Comparison of ENCODE assay signal across 25 cellular contexts in genomic region chr2:37400041-37400440, GRCh38. TPM values are rescaled to one million over a fixed set of nuclear protein-coding genes. Genes with fewer than 3 reads are reported as not detected.
DNase-seq lines count a peak whose midpoint lies in the region; ATAC-seq, FAIRE-seq and TF ChIP-seq lines count a peak whose summit lies in the region.
"Had no signal": no experiment of that assay in that cellular context is flagged by ENCODE, and none has a peak within 500 bp of the region (broad histone marks: within the 10 kb centered on the region; RNA-seq: fewer than 3 reads in every experiment).

No MANE protein-coding gene starts in this region.

- intact Hi-C loops in uterus (cut with DNase I; ENCODE audit: low total_unique reads) = no loop called here

- no peaks in the 10 kb centered on the region for H3K9me3 ChIP-seq in uterus
- H3K9me3 ChIP-seq: BLaER1, Caco-2 had no signal

- no peak for ATAC-seq in HG03460 (IDR thresholded peaks at IDR 0.05; ENCODE audit: unreplicated experiment)
- ATAC-seq in activated T-cell treated with anti-CD3 and anti-CD28 coated beads, Interleukin-2, amount 50 U/mL, for 72 hours (replicated peaks in 1 of 2) = no peak
- ATAC-seq: CD8-positive, alpha-beta T cell; GM23338; HCT116 had no signal

- FAIRE-seq in A204.1 (lab: Jason Lieb, UNC) = peak; percentile 6
- FAIRE-seq in D721Med (lab: Jason Lieb, UNC) = peak; percentile 16
- FAIRE-seq in RCC 7860 (lab: Jason Lieb, UNC) = peak; percentile 40
- peak; percentile 18 for FAIRE-seq in endometrium (lab: Jason Lieb, UNC)
- FAIRE-seq: GM12891, GM18507 had no signal

- H3K36me3 Mint-ChIP-seq in activated T-cell treated with anti-CD3 and anti-CD28 coated beads, Interleukin-2, amount 50 U/mL, for 72 hours (ENCODE audit: insufficient read depth in 2 of 2) = no peaks in the 10 kb centered on the region
- H3K36me3 Mint-ChIP-seq: CD4-positive, CD25-positive, alpha-beta regulatory T cell; CD8-positive, alpha-beta T cell had no signal

- no peak overlapping the region for H3K27ac ChIP-seq in uterus
- H3K27ac ChIP-seq: BLaER1, C4-2B had no signal

- TF ChIP-seq CTCF in D721Med (IDR thresholded peaks at IDR 0.05; ENCODE audit: insufficient read depth, missing control alignments) (no peak), uterus (IDR thresholded peaks at IDR 0.05) (no peak)

- H3K27ac Mint-ChIP-seq in activated T-cell treated with anti-CD3 and anti-CD28 coated beads, Interleukin-2, amount 50 U/mL, for 72 hours = no peak overlapping the region
- H3K27ac Mint-ChIP-seq: B cell; CD4-positive, CD25-positive, alpha-beta regulatory T cell; CD8-positive, alpha-beta T cell; GM23338; H9 had no signal

- DNase-seq in D721Med (ENCODE audit: insufficient read length, low spot score) (no peak), RCC 7860 (ENCODE audit: low spot score) (no peak), uterus (no peak)
- DNase-seq in activated CD4-positive, alpha-beta T cell treated with anti-CD3 and anti-CD28 coated beads, Interleukin-2, amount 50 U/mL, for 48 hours = no peak
- DNase-seq in activated T-cell treated with anti-CD3 and anti-CD28 coated beads, Interleukin-2, amount 50 U/mL, for 72 hours = no peak
- DNase-seq: 8988T; Caco-2; CD4-positive, CD25-positive, alpha-beta regulatory T cell; CD8-positive, alpha-beta T cell; DMS 273 treated with DMSO at 0.1 percent for 48 hours; DMS79; EL; GF-D8; H9 had no signal

- H3K9me3 Mint-ChIP-seq in activated T-cell treated with anti-CD3 and anti-CD28 coated beads, Interleukin-2, amount 50 U/mL, for 72 hours = no peaks in the 10 kb centered on the region
- H3K9me3 Mint-ChIP-seq: CD4-positive, CD25-positive, alpha-beta regulatory T cell; CD8-positive, alpha-beta T cell; GM23338; H9 had no signal

- no peak for TF ChIP-seq POLR2A in uterus (IDR thresholded peaks at IDR 0.05)

- H3K27me3 ChIP-seq in uterus = no peaks in the 10 kb centered on the region
- H3K27me3 ChIP-seq: BLaER1 had no signal

- no peak overlapping the region for H3K4me3 ChIP-seq in uterus
- H3K4me3 ChIP-seq: BLaER1, GM23338 had no signal

- no peaks in the 10 kb centered on the region for H3K4me1 Mint-ChIP-seq in activated T-cell treated with anti-CD3 and anti-CD28 coated beads, Interleukin-2, amount 50 U/mL, for 72 hours (ENCODE audit: low read depth)
- H3K4me1 Mint-ChIP-seq: CD4-positive, CD25-positive, alpha-beta regulatory T cell had no signal

- H3K36me3 ChIP-seq in uterus = no peaks in the 10 kb centered on the region
- H3K36me3 ChIP-seq: BLaER1 had no signal

- H3K27me3 Mint-ChIP-seq in activated T-cell treated with anti-CD3 and anti-CD28 coated beads, Interleukin-2, amount 50 U/mL, for 72 hours (ENCODE audit: low read depth) = peaks cover 11% of the 10 kb centered on the region
- H3K27me3 Mint-ChIP-seq: B cell had no signal

- H3K4me3 Mint-ChIP-seq in activated T-cell treated with anti-CD3 and anti-CD28 coated beads, Interleukin-2, amount 50 U/mL, for 72 hours = no peak overlapping the region
- H3K4me3 Mint-ChIP-seq: B cell; CD4-positive, CD25-positive, alpha-beta regulatory T cell; CD8-positive, alpha-beta T cell; GM23338; H9 had no signal

- no peaks in the 10 kb centered on the region for H3K4me1 ChIP-seq in uterus
- H3K4me1 ChIP-seq: Caco-2 had no signal

RNA-seq across cellular contexts. Expression of gene QPCT, which starts 55.6 kb away (rescaled TPM):
- 10 to 100 TPM in 2 of 4 donors, 1 to 10 TPM in 2; 4.4 to 46.9 (median 8.7) TPM for total RNA-seq in uterus
- under 1 TPM; 0.35 to 0.70 TPM for total RNA-seq in activated T-cell treated with anti-CD3 and anti-CD28 coated beads, Interleukin-2, amount 50 U/mL, for 72 hours
- total RNA-seq: CD4-positive, CD25-positive, alpha-beta regulatory T cell; H4; H9 had no signal
